ENCODE assay signal across 20 cellular contexts in genomic region chr12:53951577-53952334, GRCh38. TPM values are rescaled to one million over a fixed set of nuclear protein-coding genes. Genes with fewer than 3 reads are reported as not detected.
DNase-seq lines count a peak whose midpoint lies in the region; FAIRE-seq and TF ChIP-seq lines count a peak whose summit lies in the region.
"Had no signal": no experiment of that assay in that cellular context is flagged by ENCODE, and none has a peak within 500 bp of the region (broad histone marks: within the 10 kb centered on the region; RNA-seq: fewer than 3 reads in every experiment).

No MANE protein-coding gene starts in this region.

- peaks cover 2% of the 10 kb centered on the region for H3K9me3 Mint-ChIP-seq in endodermal cell
- H3K9me3 Mint-ChIP-seq: activated T-helper 2 cell treated with anti-CD3 and anti-CD28 coated beads, Interferon-gamma antibody, Interleukin-2, Interleukin-4, amounts not matched to agents 10 μg/mL and 5 μg/mL and 100 μg/mL, durations not matched to agents 14 hours and 24 hours and 36 hours; nephron progenitor cell had no signal

- H3K36me3 Mint-ChIP-seq in endodermal cell (ENCODE audit: low read depth) = no peaks in the 10 kb centered on the region

- H3K4me3 ChIP-seq in endodermal cell (ENCODE audit: low read length) (no peak overlapping the region), suprapubic skin (no peak overlapping the region)
- H3K4me3 ChIP-seq: colonic mucosa, lung, right atrium auricular region had no signal

- TF ChIP-seq POLR2A in H54 (IDR thresholded peaks at IDR 0.05; ENCODE audit: low read depth, low read length) = no peak
- TF ChIP-seq POLR2A in suprapubic skin (IDR thresholded peaks at IDR 0.05) = no peak

- H3K4me1 ChIP-seq in endodermal cell (ENCODE audit: control insufficient read depth, insufficient read depth, low read length) = no peaks in the 10 kb centered on the region
- H3K4me1 ChIP-seq in suprapubic skin = peaks cover 57% of the 10 kb centered on the region
- H3K4me1 ChIP-seq: colonic mucosa had no signal

- peaks cover 99% of the 10 kb centered on the region for H3K27me3 Mint-ChIP-seq in endodermal cell (ENCODE audit: insufficient read depth)

- no peak for TF ChIP-seq EP300 in suprapubic skin (IDR thresholded peaks at IDR 0.05)

- H3K27ac ChIP-seq in 22Rv1 = peak overlapping the region; percentile 25; the same call in 1 of the 2 replicates
- no peak overlapping the region for H3K27ac ChIP-seq in endodermal cell (ENCODE audit: low read depth, low read length)
- H3K27ac ChIP-seq in suprapubic skin = no peak overlapping the region
- H3K27ac ChIP-seq: colonic mucosa, right atrium auricular region had no signal

- no peak overlapping the region for H3K4me3 Mint-ChIP-seq in endodermal cell
- H3K4me3 Mint-ChIP-seq: nephron progenitor cell had no signal

- no peak overlapping the region for H3K27ac Mint-ChIP-seq in endodermal cell
- H3K27ac Mint-ChIP-seq: activated T-helper 2 cell treated with anti-CD3 and anti-CD28 coated beads, Interferon-gamma antibody, Interleukin-2, Interleukin-4, amounts not matched to agents 10 μg/mL and 5 μg/mL and 100 μg/mL, durations not matched to agents 14 hours and 24 hours and 36 hours; nephron progenitor cell had no signal

- DNase-seq in D341Med (ENCODE audit: low spot score) (peak; percentile 25), endodermal cell (peak; percentile 71), H54 (ENCODE audit: insufficient read length, low spot score) (no peak), suprapubic skin (ENCODE audit: low spot score in 2 of 2) (no peak), frontal cortex (ENCODE audit: low spot score in 2 of 2) (no peak)
- DNase-seq: activated CD4-positive, alpha-beta T cell treated with anti-CD3 and anti-CD28 coated beads, Interleukin-2, amount 50 U/mL, for 1 hour; AML-193; colonic mucosa; GF-D8; NCI-H1436; NCI-H2227 treated with DMSO at 0.1 percent for 48 hours; nephron progenitor cell; Right ventricle myocardium superior; substantia nigra had no signal

- no peak overlapping the region for H3K9ac ChIP-seq in endodermal cell (ENCODE audit: extremely low read depth, low read length, poor library complexity, severe bottlenecking)

- H3K36me3 ChIP-seq in endodermal cell (ENCODE audit: control insufficient read depth, insufficient read depth, low read length) (no peaks in the 10 kb centered on the region), suprapubic skin (no peaks in the 10 kb centered on the region)
- H3K36me3 ChIP-seq: colonic mucosa, right atrium auricular region had no signal

- WGBS in endodermal cell (ENCODE audit: insufficient coverage in 1 of 2, insufficient read length in 1 of 2), 2 experiments = 6 to 14% methylated on average over 35 to 47 of the region's 47 CpGs
- 34% methylated on average over 24 of the region's 47 CpGs for WGBS in suprapubic skin

- H3K9me3 ChIP-seq in endodermal cell (ENCODE audit: control insufficient read depth, low read length) (peaks cover 23% of the 10 kb centered on the region), suprapubic skin (no peaks in the 10 kb centered on the region)
- H3K9me3 ChIP-seq: colonic mucosa, right atrium auricular region had no signal

- H3K27me3 ChIP-seq in endodermal cell (ENCODE audit: control insufficient read depth, insufficient read depth, low read length, poor library complexity, severe bottlenecking) = peaks cover 100% of the 10 kb centered on the region
- H3K27me3 ChIP-seq in suprapubic skin = peaks cover 100% of the 10 kb centered on the region

- no peaks in the 10 kb centered on the region for H3K4me1 Mint-ChIP-seq in endodermal cell

- no peak for FAIRE-seq in H54 (lab: Jason Lieb, UNC)
- FAIRE-seq in frontal cortex (lab: Jason Lieb, UNC) = no peak
- FAIRE-seq: astrocyte had no signal

- TF ChIP-seq CTCF in 22Rv1 (IDR thresholded peaks at IDR 0.05) (no peak), endodermal cell (conservative IDR thresholded peaks at IDR 0.05) (no peak), suprapubic skin (IDR thresholded peaks at IDR 0.05) (no peak)

RNA-seq across cellular contexts. Expression of gene HOXC12, which starts 2.9 kb away (rescaled TPM):
- total RNA-seq in endodermal cell = not detected
- polyA plus RNA-seq in endodermal cell (2013, experiment 1 of 2) = 0.82 TPM
- polyA plus RNA-seq in endodermal cell (2013, experiment 2 of 2) = 0.46 TPM
- total RNA-seq in suprapubic skin = 1 to 10 TPM; 3.7 to 6.8 (median 4.7) TPM
- not detected for total RNA-seq in frontal cortex
- total RNA-seq: activated T-helper 2 cell treated with anti-CD3 and anti-CD28 coated beads, Interferon-gamma antibody, Interleukin-2, Interleukin-4, amounts not matched to agents 10 μg/mL and 5 μg/mL and 100 μg/mL, durations not matched to agents 14 hours and 24 hours and 36 hours; astrocyte; colonic mucosa; H4; lung; right atrium auricular region; Right ventricle myocardium superior had no signal
- polyA plus RNA-seq: lung had no signal

RNA-seq across cellular contexts. Expression of gene HOXC13, which starts 13.1 kb away (rescaled TPM):
- total RNA-seq in endodermal cell = not detected
- polyA plus RNA-seq in endodermal cell (2013, experiment 1 of 2) = 0.07 TPM
- not detected for polyA plus RNA-seq in endodermal cell (2013, experiment 2 of 2)
- 10 to 100 TPM in 2 of 4 donors, 1 to 10 TPM in 2; 5.3 to 16.7 (median 10.2) TPM for total RNA-seq in suprapubic skin
- not detected for total RNA-seq in frontal cortex
- total RNA-seq: activated T-helper 2 cell treated with anti-CD3 and anti-CD28 coated beads, Interferon-gamma antibody, Interleukin-2, Interleukin-4, amounts not matched to agents 10 μg/mL and 5 μg/mL and 100 μg/mL, durations not matched to agents 14 hours and 24 hours and 36 hours; astrocyte; colonic mucosa; lung; right atrium auricular region; Right ventricle myocardium superior had no signal
- polyA plus RNA-seq: lung had no signal

RNA-seq across cellular contexts. Expression of gene HOXC11, which starts 21.2 kb away (rescaled TPM):
- total RNA-seq in endodermal cell = not detected
- polyA plus RNA-seq in endodermal cell (2013, experiment 1 of 2) = 1.4 TPM
- 1.0 TPM for polyA plus RNA-seq in endodermal cell (2013, experiment 2 of 2)
- total RNA-seq in suprapubic skin = 1 to 10 TPM; 3.1 to 3.7 (median 3.5) TPM
- total RNA-seq in frontal cortex = not detected
- total RNA-seq: activated T-helper 2 cell treated with anti-CD3 and anti-CD28 coated beads, Interferon-gamma antibody, Interleukin-2, Interleukin-4, amounts not matched to agents 10 μg/mL and 5 μg/mL and 100 μg/mL, durations not matched to agents 14 hours and 24 hours and 36 hours; astrocyte; colonic mucosa; lung; right atrium auricular region; Right ventricle myocardium superior had no signal
- polyA plus RNA-seq: lung had no signal

RNA-seq across cellular contexts. Expression of gene HOTAIR, which starts 23.0 kb away (rescaled TPM):
- not detected for total RNA-seq in endodermal cell
- polyA plus RNA-seq in endodermal cell (2013, experiment 1 of 2) = 1.5 TPM
- 0.50 TPM for polyA plus RNA-seq in endodermal cell (2013, experiment 2 of 2)
- 10 to 100 TPM in 2 of 4 donors, 1 to 10 TPM in 2; 1.4 to 15.7 (median 10.7) TPM for total RNA-seq in suprapubic skin
- total RNA-seq in frontal cortex = not detected
- total RNA-seq: activated T-helper 2 cell treated with anti-CD3 and anti-CD28 coated beads, Interferon-gamma antibody, Interleukin-2, Interleukin-4, amounts not matched to agents 10 μg/mL and 5 μg/mL and 100 μg/mL, durations not matched to agents 14 hours and 24 hours and 36 hours; astrocyte; colonic mucosa; right atrium auricular region; Right ventricle myocardium superior had no signal
- polyA plus RNA-seq: lung had no signal

RNA-seq across cellular contexts. Expression of gene HOXC10, which starts 33.2 kb away (rescaled TPM):
- total RNA-seq in endodermal cell (not detected), suprapubic skin (10 to 100 TPM in 3 of 4 donors, 1 to 10 TPM in 1; 8.8 to 24.7 (median 13.3) TPM), frontal cortex (not detected)
- polyA plus RNA-seq in endodermal cell (2013, experiment 1 of 2) = 11.1 TPM
- 7.2 TPM for polyA plus RNA-seq in endodermal cell (2013, experiment 2 of 2)
- total RNA-seq: activated T-helper 2 cell treated with anti-CD3 and anti-CD28 coated beads, Interferon-gamma antibody, Interleukin-2, Interleukin-4, amounts not matched to agents 10 μg/mL and 5 μg/mL and 100 μg/mL, durations not matched to agents 14 hours and 24 hours and 36 hours; astrocyte; colonic mucosa; right atrium auricular region; Right ventricle myocardium superior had no signal
- polyA plus RNA-seq: lung had no signal

Comparison
In these comparisons a context has a peak if more than half of its experiments do, and no peak if none do; other contexts are left out.
1. DNase-seq: peak in D341Med (single experiment) and endodermal cell (single experiment); none in H54 (single experiment), suprapubic skin (0 of 2) and frontal cortex (0 of 2).